8 cellular contexts compared by ENCODE assay signal in genomic region chr19:35755550-35756371, GRCh38. TPM values are rescaled to one million over a fixed set of nuclear protein-coding genes. Genes with fewer than 3 reads are reported as not detected.
DNase-seq lines count a peak whose midpoint lies in the region; ATAC-seq and TF ChIP-seq lines count a peak whose summit lies in the region.

No MANE protein-coding gene starts in this region.

- peaks cover 21% of the 10 kb centered on the region for H3K4me1 Mint-ChIP-seq in mesothelial cell of epicardium

- H3K36me3 ChIP-seq in A673 (ENCODE audit: insufficient read depth, low read length, poor library complexity, severe bottlenecking) (peaks cover 12% of the 10 kb centered on the region), stomach smooth muscle (ENCODE audit: control insufficient read depth in 2 of 2, insufficient read depth in 2 of 2, low read length in 2 of 2) (peaks cover 12 to 21% of the 10 kb centered on the region in 2 donors), PC-9 (ENCODE audit: low read depth) (no peaks in the 10 kb centered on the region; the same call in 1 of the 2 replicates)

- peaks cover 4% of the 10 kb centered on the region for H3K36me3 Mint-ChIP-seq in mesothelial cell of epicardium

- H3K27me3 Mint-ChIP-seq in mesothelial cell of epicardium (ENCODE audit: low read depth), result peaks cover 9% of the 10 kb centered on the region

- H3K4me3 Mint-ChIP-seq in mesothelial cell of epicardium, result peak overlapping the region; percentile 67

- peaks cover 13% of the 10 kb centered on the region for H3F3A ChIP-seq in PC-9 (ENCODE audit: insufficient read depth, low read depth)

- DNase-seq in A673 (ENCODE audit: low spot score) (peak; percentile 67), dermis blood vessel endothelial cell (peak; percentile 12), mesothelial cell of epicardium (ENCODE audit: low spot score in 2 of 2, unreplicated experiment in 2 of 2) (no peak), germinal center (ENCODE audit: low spot score) (no peak), PC-9 (no peak)

- H3K9me3 ChIP-seq in A673 (ENCODE audit: low read depth, low read length, poor library complexity, severe bottlenecking) (no peaks in the 10 kb centered on the region), stomach smooth muscle (ENCODE audit: control insufficient read depth in 2 of 2, low read length in 2 of 2) (no peaks in the 10 kb centered on the region), PC-9 (ENCODE audit: insufficient read depth, low read depth) (no peaks in the 10 kb centered on the region)

- peaks cover 19% of the 10 kb centered on the region for H3K79me2 ChIP-seq in PC-9 (ENCODE audit: low read depth)

- peak overlapping the region; percentile 93 for H3K27ac Mint-ChIP-seq in mesothelial cell of epicardium

- H3K27ac ChIP-seq in A673 (ENCODE audit: low read depth, low read length, poor library complexity, severe bottlenecking), result peak overlapping the region; percentile 35
- peak overlapping the region; percentile 100 for H3K27ac ChIP-seq in stomach smooth muscle (ENCODE audit: low read length)
- H3K27ac ChIP-seq in PC-9, result no peak overlapping the region

- H3K4me1 ChIP-seq in A673 (ENCODE audit: insufficient read depth, low read length, poor library complexity, severe bottlenecking) (peaks cover 32% of the 10 kb centered on the region), stomach smooth muscle (ENCODE audit: control insufficient read depth, insufficient read depth, low read length) (peaks cover 49% of the 10 kb centered on the region), PC-9 (replicated peaks; ENCODE audit: insufficient read depth) (peaks cover 13% of the 10 kb centered on the region)

- H3K9me3 Mint-ChIP-seq in mesothelial cell of epicardium, result no peaks in the 10 kb centered on the region

- peak overlapping the region; percentile 99 to 100 for H3K9ac ChIP-seq in stomach smooth muscle (ENCODE audit: low read length in 2 of 2)

- POLR2A ChIA-PET in A673 (lab: Charles Lee; ENCODE audit: low non-redundant PET) (no interaction called here), PC-9 (lab: Charles Lee; ENCODE audit: unreplicated experiment) (no interaction called here)

- BruUV-seq in A673 (replicated peaks; lab: Mats Ljungman, UMichigan) (no TSS peak), PC-9 (replicated peaks; lab: Mats Ljungman, UMichigan) (no TSS peak)

- intact Hi-C loops in A673 (cut with micrococcal nuclease; ENCODE audit: unreplicated experiment) (no loop called here), PC-9 (cut with micrococcal nuclease; ENCODE audit: unreplicated experiment) (no loop called here)

- no peaks in the 10 kb centered on the region for H3K27me3 ChIP-seq in A673 (replicated peaks; ENCODE audit: insufficient read depth, low read depth, low read length, poor library complexity)
- H3K27me3 ChIP-seq in stomach smooth muscle (ENCODE audit: control insufficient read depth in 1 of 2, insufficient read depth in 2 of 2, low read length in 2 of 2), result no peaks in the 10 kb centered on the region
- no peaks in the 10 kb centered on the region for H3K27me3 ChIP-seq in PC-9 (ENCODE audit: insufficient read depth, low read depth)

- H3K4me3 ChIP-seq in A673 (ENCODE audit: low read depth, low read length, poor library complexity, severe bottlenecking) (peak overlapping the region; percentile 24), WI38 (ENCODE audit: low read depth, low read length) (peak overlapping the region; percentile 96), stomach smooth muscle (ENCODE audit: low read length in 2 of 2) (peak overlapping the region; percentile 87 to 99), PC-9 (no peak overlapping the region)

- H3K9me2 ChIP-seq in PC-9 (ENCODE audit: insufficient read depth), result no peaks in the 10 kb centered on the region

- no peak for ATAC-seq in GM21723 (IDR thresholded peaks at IDR 0.05; ENCODE audit: unreplicated experiment)

- TF ChIP-seq CTCF in A673 (conservative IDR thresholded peaks at IDR 0.05; ENCODE audit: low read depth, low read length) (no peak), WI38 (IDR thresholded peaks at IDR 0.05; ENCODE audit: low read depth, low read length) (no peak), mesothelial cell of epicardium (IDR thresholded peaks at IDR 0.05; ENCODE audit: unreplicated experiment) (no peak), PC-9 (conservative IDR thresholded peaks at IDR 0.05) (no peak)

- CTCF ChIA-PET in A673 (lab: Charles Lee), result no interaction called here
- CTCF ChIA-PET in PC-9 (lab: Charles Lee), result no interaction called here

- H3K4me2 ChIP-seq in PC-9, result no peak overlapping the region

- H4K20me1 ChIP-seq in PC-9 (ENCODE audit: insufficient read depth), result peaks cover 4% of the 10 kb centered on the region; the same call in 1 of the 2 replicates

- no peak overlapping the region for H2AFZ ChIP-seq in PC-9

RNA-seq across cellular contexts. Expression of gene HSPB6, which starts 1.1 kb away (rescaled TPM):
- total RNA-seq in A673 (2021) (0.50 TPM in 1 of 2 replicates, not detected in the other), dermis blood vessel endothelial cell (0.17 and 1.2 TPM in 2 replicates), mesothelial cell of epicardium (18.8 to 21.7 TPM (median 20.3 TPM) in 3 replicates), PC-9 (2021) (2.5 and 2.7 TPM in 2 replicates)

RNA-seq across cellular contexts. Expression of gene PROSER3, which starts 2.2 kb away (rescaled TPM):
- total RNA-seq in A673 (2021) (38.4 and 44.8 TPM in 2 replicates), dermis blood vessel endothelial cell (3.3 and 3.7 TPM in 2 replicates), mesothelial cell of epicardium (45.1 to 50.5 TPM (median 46.6 TPM) in 3 replicates), PC-9 (2021) (38.0 and 52.2 TPM in 2 replicates)

RNA-seq across cellular contexts. Expression of gene LIN37, which starts 7.4 kb away (rescaled TPM):
- total RNA-seq in A673 (2021) (11.3 and 13.2 TPM in 2 replicates), dermis blood vessel endothelial cell (4.7 and 8.2 TPM in 2 replicates), mesothelial cell of epicardium (11.8 to 12.9 TPM (median 12.0 TPM) in 3 replicates), PC-9 (2021) (9.4 and 17.0 TPM in 2 replicates)

RNA-seq across cellular contexts. Expression of gene PSENEN, which starts 10.3 kb away (rescaled TPM):
- 58.8 and 67.7 TPM in 2 replicates for total RNA-seq in A673 (2021)
- 15.1 and 16.1 TPM in 2 replicates for total RNA-seq in dermis blood vessel endothelial cell
- total RNA-seq in mesothelial cell of epicardium, result 45.2 to 54.9 TPM (median 45.7 TPM) in 3 replicates
- 106 and 130 TPM in 2 replicates for total RNA-seq in PC-9 (2021)

RNA-seq across cellular contexts. Expression of gene U2AF1L4, which starts 10.5 kb away (rescaled TPM):
- total RNA-seq in A673 (2021), result 20.4 and 21.0 TPM in 2 replicates
- 2.9 and 7.8 TPM in 2 replicates for total RNA-seq in dermis blood vessel endothelial cell
- 39.4 to 42.5 TPM (median 42.4 TPM) in 3 replicates for total RNA-seq in mesothelial cell of epicardium
- total RNA-seq in PC-9 (2021), result 13.9 and 14.3 TPM in 2 replicates

Comparison
In these comparisons a context has a peak if more than half of its experiments do, and no peak if none do; other contexts are left out.
1. DNase-seq: peak in A673 (single experiment) and dermis blood vessel endothelial cell (single experiment); none in mesothelial cell of epicardium (0 of 2), germinal center (single experiment) and PC-9 (0 of 2).